14 cellular contexts compared by ENCODE assay signal in genomic region chr4:120007171-120007894, GRCh38. TPM values are rescaled to one million over a fixed set of nuclear protein-coding genes. Genes with fewer than 3 reads are reported as not detected.
DNase-seq lines count a peak whose midpoint lies in the region; ATAC-seq and TF ChIP-seq lines count a peak whose summit lies in the region.
"Had no signal": no experiment of that assay in that cellular context is flagged by ENCODE, and none has a peak within 500 bp of the region (broad histone marks: within the 10 kb centered on the region; RNA-seq: fewer than 3 reads in every experiment).

No MANE protein-coding gene starts in this region.

- WGBS in esophagus muscularis mucosa = 43% methylated on average over 5 of the region's 5 CpGs

- CTCF ChIA-PET in BJ (lab: Yijun Ruan, JAX) = interaction anchor here (1.2 kb wide), 1 partner anchor 14 kb away, joined by 3 read pairs; no protein-coding TSS in a partner anchor

- in situ Hi-C loops in astrocyte of the cerebellum (cut with HindIII; ENCODE audit: low sequenced_read_pairs) = no loop called here

- H3K27me3 ChIP-seq in BJ (ENCODE audit: control insufficient read depth, insufficient read depth, low read length) (no peaks in the 10 kb centered on the region), muscle layer of colon (ENCODE audit: control insufficient read depth in 1 of 2, insufficient read depth in 2 of 2, low read length in 2 of 2) (no peaks in the 10 kb centered on the region), esophagus muscularis mucosa (no peaks in the 10 kb centered on the region), left lung (no peaks in the 10 kb centered on the region)
- H3K27me3 ChIP-seq: pancreas, uterus had no signal

- H3K36me3 ChIP-seq in BJ (ENCODE audit: control insufficient read depth, insufficient read depth, low read length) (no peaks in the 10 kb centered on the region), muscle layer of colon (ENCODE audit: insufficient read depth, low read length) (no peaks in the 10 kb centered on the region), esophagus muscularis mucosa (no peaks in the 10 kb centered on the region), mucosa of descending colon (ENCODE audit: low read depth) (no peaks in the 10 kb centered on the region), left lung (no peaks in the 10 kb centered on the region)
- H3K36me3 ChIP-seq: pancreas, uterus had no signal

- ATAC-seq in HG03565 (IDR thresholded peaks at IDR 0.05; ENCODE audit: unreplicated experiment) = peak; percentile 53
- no peak for ATAC-seq in Right ventricle myocardium inferior
- ATAC-seq in mucosa of descending colon = no peak
- no peak for ATAC-seq in left lung
- ATAC-seq: pancreas had no signal

- H3K4me3 ChIP-seq in BJ (ENCODE audit: low read depth, low read length) = no peak overlapping the region
- no peak overlapping the region for H3K4me3 ChIP-seq in astrocyte of the cerebellum (ENCODE audit: low read depth, low read length)
- H3K4me3 ChIP-seq in muscle layer of colon (ENCODE audit: low read depth in 1 of 2, low read length in 2 of 2) = no peak overlapping the region
- no peak overlapping the region for H3K4me3 ChIP-seq in esophagus muscularis mucosa
- no peak overlapping the region for H3K4me3 ChIP-seq in mucosa of descending colon
- no peak overlapping the region for H3K4me3 ChIP-seq in left lung
- H3K4me3 ChIP-seq: pancreas, uterus had no signal

- DNase-seq in BJ (ENCODE audit: low read depth) (peak; percentile 63), astrocyte of the cerebellum (ENCODE audit: low read depth) (peak; percentile 35), Right ventricle myocardium inferior (ENCODE audit: missing footprints) (no peak), esophagus muscularis mucosa (ENCODE audit: extremely low spot score) (no peak), mucosa of descending colon (no peak), left lung (no peak)
- DNase-seq: activated CD4-positive, alpha-beta T cell treated with anti-CD3 and anti-CD28 coated beads, Interleukin-2, amount 50 U/mL, for 48 hours; activated naive CD4-positive, alpha-beta T cell treated with anti-CD3 and anti-CD28 coated beads, Interleukin-2, amount 50 U/mL, for 16 hours; kidney; NCI-H446 treated with DMSO at 0.1 percent for 48 hours; pancreas; uterus had no signal

- intact Hi-C loops in Right ventricle myocardium inferior (cut with DNase I) (no loop called here), esophagus muscularis mucosa (cut with DNase I) (no loop called here), mucosa of descending colon (cut with DNase I, micrococcal nuclease) (no loop called here), left lung (cut with DNase I) (no loop called here)

- no peaks in the 10 kb centered on the region for H3K9me3 ChIP-seq in muscle layer of colon (ENCODE audit: low read length)
- H3K9me3 ChIP-seq in esophagus muscularis mucosa = no peaks in the 10 kb centered on the region
- H3K9me3 ChIP-seq in mucosa of descending colon = no peaks in the 10 kb centered on the region
- H3K9me3 ChIP-seq in left lung = peaks cover 0 to 3% of the 10 kb centered on the region in 2 donors
- H3K9me3 ChIP-seq: pancreas, uterus had no signal

- peaks cover 10% of the 10 kb centered on the region for H3K4me1 ChIP-seq in muscle layer of colon (ENCODE audit: insufficient read depth, low read length)
- peaks cover 4 to 14% (median 13%) of the 10 kb centered on the region in 4 donors for H3K4me1 ChIP-seq in esophagus muscularis mucosa
- no peaks in the 10 kb centered on the region for H3K4me1 ChIP-seq in mucosa of descending colon (ENCODE audit: low read depth)
- no peaks in the 10 kb centered on the region for H3K4me1 ChIP-seq in left lung
- H3K4me1 ChIP-seq: pancreas, uterus had no signal

- TF ChIP-seq CTCF in BJ (IDR thresholded peaks at IDR 0.05; ENCODE audit: insufficient read depth, low read depth, low read length) (no peak), astrocyte of the cerebellum (IDR thresholded peaks at IDR 0.05; ENCODE audit: low read depth, low read length, missing control alignments) (no peak), esophagus muscularis mucosa (IDR thresholded peaks at IDR 0.05) (no peak), mucosa of descending colon (IDR thresholded peaks at IDR 0.05) (no peak), left lung (IDR thresholded peaks at IDR 0.05) (no peak)

- no peak overlapping the region for H3K9ac ChIP-seq in muscle layer of colon (ENCODE audit: low read length)

- POLR2A ChIA-PET in BJ (lab: Charles Lee) = no interaction called here

- no peak for TF ChIP-seq POLR2A in esophagus muscularis mucosa (IDR thresholded peaks at IDR 0.05; ENCODE audit: low read depth)

- H3K27ac ChIP-seq in muscle layer of colon (ENCODE audit: low read depth, low read length) (peak overlapping the region; percentile 9), esophagus muscularis mucosa (replicated peaks in 1 of 4) (peak overlapping the region in 2 of 4 donors; percentile 7 to 22), left lung (no peak overlapping the region)
- H3K27ac ChIP-seq: pancreas, uterus had no signal

- TF ChIP-seq EP300 in esophagus muscularis mucosa (IDR thresholded peaks at IDR 0.05) = no peak

RNA-seq across cellular contexts. Expression of gene MAD2L1, which starts 59.3 kb away (rescaled TPM):
- 27.0 and 27.1 TPM in 2 replicates for polyA plus RNA-seq in BJ (2011; rRNA removed)
- 7.2 and 11.8 TPM in 2 replicates for polyA minus RNA-seq in BJ (2011; rRNA and poly(A)+ RNA removed)
- total RNA-seq in Right ventricle myocardium inferior = 1.4 TPM
- total RNA-seq in esophagus muscularis mucosa = 1 to 10 TPM in 2 of 4 donors, under 1 TPM in 2; under 0.01 to 2.1 (median 1.2) TPM
- total RNA-seq in mucosa of descending colon = 10 to 100 TPM in 1 of 3 donors, 1 to 10 TPM in 2; 2.9 to 17.5 (median 3.0) TPM
- 1 to 10 TPM; 6.0 to 9.0 TPM for total RNA-seq in left lung

Comparison
In these comparisons a context has a peak if more than half of its experiments do, and no peak if none do; other contexts are left out.
1. DNase-seq: peak in BJ (single experiment) and astrocyte of the cerebellum (single experiment); none in Right ventricle myocardium inferior (single experiment), esophagus muscularis mucosa (single experiment), mucosa of descending colon (0 of 3) and left lung (0 of 2).